In genomic region chr2:105645031-105645940, GRCh38 we compare ENCODE assay signal across 27 cellular contexts.
DNase-seq lines count a peak whose midpoint lies in the region; ATAC-seq and TF ChIP-seq lines count a peak whose summit lies in the region.
"Had no signal": no experiment of that assay in that cellular context is flagged by ENCODE, and none has a peak within 500 bp of the region (broad histone marks: within the 10 kb centered on the region; RNA-seq: fewer than 3 reads in every experiment).

No MANE protein-coding gene starts in this region.

- no peak for TF ChIP-seq CTCF in esophagus muscularis mucosa (IDR thresholded peaks at IDR 0.05)

- peak; percentile 67 to 69 for ATAC-seq in stimulated activated naive B cell treated with anti-CD40 and anti-IgM and Interleukin-4, amounts not matched to agents 10 μg/mL and 1 μg/mL and 100 μg/mL, for 72 hours (replicated peaks)
- ATAC-seq: gastroesophageal sphincter, upper lobe of right lung had no signal

- peaks cover 0 to 8% (median 3%) of the 10 kb centered on the region in 4 donors for H3K4me1 ChIP-seq in esophagus muscularis mucosa
- H3K4me1 ChIP-seq: adrenal gland, gastroesophageal sphincter had no signal

- H3K36me3 ChIP-seq in esophagus muscularis mucosa = no peaks in the 10 kb centered on the region
- H3K36me3 ChIP-seq: adrenal gland, gastroesophageal sphincter, upper lobe of right lung had no signal

- 90% methylated on average over 18 of the region's 18 CpGs for WGBS in esophagus muscularis mucosa

- H3K9me3 ChIP-seq in esophagus muscularis mucosa = no peaks in the 10 kb centered on the region
- H3K9me3 ChIP-seq: adrenal gland, gastroesophageal sphincter had no signal

- H3K27ac Mint-ChIP-seq in stimulated activated naive B cell treated with anti-CD40 and anti-IgM and Interleukin-4, amounts not matched to agents 10 μg/mL and 1 μg/mL and 100 μg/mL, for 72 hours = no peak overlapping the region
- H3K27ac Mint-ChIP-seq: activated CD4-positive, alpha-beta T cell treated with anti-CD3 and anti-CD28 coated beads, Interleukin-2, amount 10 ng/mL, durations not matched to agents 7 days and 5 days; mesothelial cell of epicardium; stimulated activated naive CD8-positive, alpha-beta T cell treated with anti-CD3 and anti-CD28 coated beads, Interleukin-15, Interleukin-2, amounts not matched to agents 100 ng/mL and 50 ng/mL, for 24 hours had no signal

- no peak for TF ChIP-seq EP300 in esophagus muscularis mucosa (IDR thresholded peaks at IDR 0.05)

- TF ChIP-seq POLR2A in esophagus muscularis mucosa (IDR thresholded peaks at IDR 0.05; ENCODE audit: low read depth) = no peak

- no peaks in the 10 kb centered on the region for H3K36me3 Mint-ChIP-seq in stimulated activated naive B cell treated with anti-CD40 and anti-IgM and Interleukin-4, amounts not matched to agents 10 μg/mL and 1 μg/mL and 100 μg/mL, for 72 hours
- H3K36me3 Mint-ChIP-seq: mesothelial cell of epicardium had no signal

- no peak overlapping the region for H3K4me3 Mint-ChIP-seq in stimulated activated naive B cell treated with anti-CD40 and anti-IgM and Interleukin-4, amounts not matched to agents 10 μg/mL and 1 μg/mL and 100 μg/mL, for 72 hours
- H3K4me3 Mint-ChIP-seq: activated CD4-positive, alpha-beta T cell treated with anti-CD3 and anti-CD28 coated beads, Interleukin-2, amount 10 ng/mL, durations not matched to agents 7 days and 5 days; mesothelial cell of epicardium; nephron; stimulated activated naive CD8-positive, alpha-beta T cell treated with anti-CD3 and anti-CD28 coated beads, Interleukin-15, Interleukin-2, amounts not matched to agents 100 ng/mL and 50 ng/mL, for 24 hours had no signal

- H3K4me1 Mint-ChIP-seq in stimulated activated naive B cell treated with anti-CD40 and anti-IgM and Interleukin-4, amounts not matched to agents 10 μg/mL and 1 μg/mL and 100 μg/mL, for 72 hours = peaks cover 4 to 16% of the 10 kb centered on the region in 2 donors
- H3K4me1 Mint-ChIP-seq: activated CD4-positive, alpha-beta T cell treated with anti-CD3 and anti-CD28 coated beads, Interleukin-2, amount 10 ng/mL, durations not matched to agents 7 days and 5 days; mesothelial cell of epicardium had no signal

- H3K4me3 ChIP-seq in esophagus muscularis mucosa = no peak overlapping the region
- H3K4me3 ChIP-seq: adrenal gland, gastroesophageal sphincter, upper lobe of right lung had no signal

- no peak overlapping the region for H3K27ac ChIP-seq in esophagus muscularis mucosa (replicated peaks in 1 of 4)
- H3K27ac ChIP-seq: 22Rv1, adrenal gland, gastroesophageal sphincter, upper lobe of right lung had no signal

- DNase-seq in DMS53 (lab: John Stamatoyannopoulos, UW) = peak; percentile 40
- DNase-seq in DMS53 treated with DMSO at 0.1 percent for 48 hours (lab: John Stamatoyannopoulos, UW; ENCODE audit: unreplicated experiment) = no peak
- DNase-seq in RPMI8226 = peak; percentile 27
- DNase-seq in esophagus muscularis mucosa (ENCODE audit: extremely low spot score) = peak; percentile 91
- DNase-seq in stimulated activated naive B cell treated with anti-CD40 and anti-IgM and Interleukin-4, amounts not matched to agents 10 μg/mL and 1 μg/mL and 100 μg/mL, for 72 hours = no peak
- no peak for DNase-seq in amygdala (lab: John Stamatoyannopoulos, UW)
- no peak for DNase-seq in KG1 (lab: John Stamatoyannopoulos, UW)
- no peak for DNase-seq in NCI-H2196 treated with DMSO at 0.1 percent for 48 hours (lab: John Stamatoyannopoulos, UW; ENCODE audit: unreplicated experiment)
- DNase-seq: activated CD4-positive, alpha-beta T cell treated with anti-CD3 and anti-CD28 coated beads, Interleukin-2, amount 10 ng/mL, durations not matched to agents 7 days and 5 days; activated CD8-positive, alpha-beta memory T cell treated with anti-CD3 and anti-CD28 coated beads, Interleukin-2, amount 50 U/mL, for 4 hours; activated effector memory CD4-positive, alpha-beta T cell treated with Interleukin-2 at 50 U/mL for 16 hours; adrenal gland; AML-193; central memory CD4-positive, alpha-beta T cell; EL; HCEC 1CT; left colon; NCI-H1105 treated with DMSO at 0.1 percent for 48 hours; NCI-H2081; NCI-H524; stimulated activated CD4-positive, alpha-beta T cell treated with anti-CD3 and anti-CD28 coated beads, Interleukin-2, amount 100 ng/mL, for 48 hours; upper lobe of right lung had no signal

- peaks cover 12 to 15% of the 10 kb centered on the region in 2 donors for H3K27me3 Mint-ChIP-seq in stimulated activated naive B cell treated with anti-CD40 and anti-IgM and Interleukin-4, amounts not matched to agents 10 μg/mL and 1 μg/mL and 100 μg/mL, for 72 hours
- H3K27me3 Mint-ChIP-seq: stimulated activated naive CD8-positive, alpha-beta T cell treated with anti-CD3 and anti-CD28 coated beads, Interleukin-15, Interleukin-2, amounts not matched to agents 100 ng/mL and 50 ng/mL, for 24 hours had no signal

- intact Hi-C loops in esophagus muscularis mucosa (cut with DNase I) = no loop called here

- H3K9me3 Mint-ChIP-seq in stimulated activated naive B cell treated with anti-CD40 and anti-IgM and Interleukin-4, amounts not matched to agents 10 μg/mL and 1 μg/mL and 100 μg/mL, for 72 hours = peaks cover 0 to 1% of the 10 kb centered on the region in 2 donors
- H3K9me3 Mint-ChIP-seq: activated CD4-positive, alpha-beta T cell treated with anti-CD3 and anti-CD28 coated beads, Interleukin-2, amount 10 ng/mL, durations not matched to agents 7 days and 5 days had no signal

- H3K27me3 ChIP-seq in esophagus muscularis mucosa = peaks cover 0 to 4% (median 0%) of the 10 kb centered on the region in 4 donors
- H3K27me3 ChIP-seq: adrenal gland, upper lobe of right lung had no signal

Comparison
In these comparisons a context has a peak if more than half of its experiments do, and no peak if none do; other contexts are left out.
1. DNase-seq: peak in DMS53 (single experiment), RPMI8226 (single experiment) and esophagus muscularis mucosa (single experiment); none in DMS53 treated with DMSO at 0.1 percent for 48 hours (single experiment), stimulated activated naive B cell treated with anti-CD40 and anti-IgM and Interleukin-4, amounts not matched to agents 10 μg/mL and 1 μg/mL and 100 μg/mL, for 72 hours (single experiment), amygdala (0 of 56), KG1 (single experiment) and NCI-H2196 treated with DMSO at 0.1 percent for 48 hours (single experiment).